8 cellular contexts compared by ENCODE assay signal in the genomic region with DNA sequence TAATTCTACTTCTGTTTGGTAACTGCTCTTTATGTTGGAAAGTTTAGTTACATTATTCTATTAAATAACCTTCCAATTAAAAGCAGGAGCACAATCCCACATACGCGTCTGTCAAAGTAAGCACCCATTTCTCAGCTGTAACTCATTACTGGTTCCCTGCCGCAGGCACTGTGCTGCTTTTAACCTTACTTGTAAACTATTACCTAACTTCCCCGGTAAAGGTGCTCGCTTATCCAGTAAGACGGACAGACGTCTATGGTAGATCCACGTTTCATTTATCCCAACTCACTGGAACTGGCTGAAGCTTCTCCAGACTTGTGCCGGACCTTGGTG. TPM values are rescaled to one million over a fixed set of nuclear protein-coding genes. Genes with fewer than 3 reads are reported as not detected.
DNase-seq lines count a peak whose midpoint lies in the region; ATAC-seq and TF ChIP-seq lines count a peak whose summit lies in the region.

No MANE protein-coding gene starts in this region.

- H3K36me3 ChIP-seq in CD8-positive, alpha-beta memory T cell (ENCODE audit: insufficient read depth, low read length): no peaks in the 10 kb centered on the region
- no peaks in the 10 kb centered on the region for H3K36me3 ChIP-seq in KMS-11 (ENCODE audit: insufficient read depth)

- H3K27me3 Mint-ChIP-seq in CD8-positive, alpha-beta memory T cell: peaks cover 0 to 1% of the 10 kb centered on the region in 2 donors
- H3K27me3 Mint-ChIP-seq in nephron (ENCODE audit: low read depth): peaks cover 29% of the 10 kb centered on the region

- no peaks in the 10 kb centered on the region for H3K9me3 Mint-ChIP-seq in CD8-positive, alpha-beta memory T cell
- peaks cover 5% of the 10 kb centered on the region for H3K9me3 Mint-ChIP-seq in nephron

- peak overlapping the region; percentile 16; the same call in 1 of the 2 replicates for H3K9ac ChIP-seq in KMS-11

- intact Hi-C loops in dorsolateral prefrontal cortex (cut with DNase I): loop anchor here in 1 of 2 donors (5.0 kb wide), 2 partner anchors 37 to 43 kb away; partner anchors contain the start of gene ENPP5

- POLR2A ChIA-PET in CD8-positive, alpha-beta memory T cell (lab: Charles Lee): interaction anchor here (1.0 to 2.0 kb wide), 7 partner anchors 10 to 198 kb away, joined by 3 to 11 read pairs (median 4); partner anchors contain the start of gene ENPP5

- peak overlapping the region; percentile 81 for H3K27ac ChIP-seq in CD8-positive, alpha-beta memory T cell (ENCODE audit: low read depth, low read length)
- H3K27ac ChIP-seq in KMS-11 (no peak overlapping the region), dorsolateral prefrontal cortex (peak overlapping the region in 50 of 59 donors; percentile 1 to 96 (median 85))

- peak overlapping the region; percentile 67 for H3K4me2 ChIP-seq in KMS-11

- H3K27ac Mint-ChIP-seq in CD8-positive, alpha-beta memory T cell: peak overlapping the region; percentile 88 to 98 (median 96)
- H3K27ac Mint-ChIP-seq in nephron: peak overlapping the region in 1 of 3 experiments; percentile 32

- H3K27me3 ChIP-seq in CD8-positive, alpha-beta memory T cell (ENCODE audit: insufficient read depth, low read length, poor library complexity, severe bottlenecking): no peaks in the 10 kb centered on the region
- H3K27me3 ChIP-seq in KMS-11 (ENCODE audit: insufficient read depth, low read depth): no peaks in the 10 kb centered on the region
- H3K27me3 ChIP-seq in dorsolateral prefrontal cortex: no peaks in the 10 kb centered on the region

- H3K4me1 Mint-ChIP-seq in CD8-positive, alpha-beta memory T cell: peaks cover 43 to 74% (median 71%) of the 10 kb centered on the region in 3 donors
- peaks cover 6% of the 10 kb centered on the region for H3K4me1 Mint-ChIP-seq in nephron

- DNase-seq in CD8-positive, alpha-beta memory T cell: no peak
- DNase-seq in dorsolateral prefrontal cortex (no peak), RPMI8226 (no peak), NCI-H524 treated with DMSO at 0.1 percent for 48 hours (lab: John Stamatoyannopoulos, UW) (no peak)
- DNase-seq in activated effector memory CD4-positive, alpha-beta T cell treated with anti-CD3 and anti-CD28 coated beads, Interleukin-2, amount 50 U/mL, for 16 hours: no peak

- H3K79me2 ChIP-seq in KMS-11 (ENCODE audit: insufficient read depth, low read depth): peaks cover 3% of the 10 kb centered on the region

- no peak for TF ChIP-seq CTCF in KMS-11 (conservative IDR thresholded peaks at IDR 0.05; ENCODE audit: low read depth, low read length)
- TF ChIP-seq CTCF in dorsolateral prefrontal cortex (IDR thresholded peaks at IDR 0.05 in 54 of 56, conservative IDR thresholded peaks at IDR 0.05 in 2 of 56; ENCODE audit: low read depth in 1 of 56, partially characterized antibody in 56 of 56): no peak
- TF ChIP-seq CTCF in nephron (IDR thresholded peaks at IDR 0.05; ENCODE audit: unreplicated experiment in 3 of 3): no peak

- ATAC-seq in GM21423 (IDR thresholded peaks at IDR 0.05; ENCODE audit: unreplicated experiment): peak; percentile 7

- peak overlapping the region; percentile 96 to 100 (median 98) for H3K4me3 Mint-ChIP-seq in CD8-positive, alpha-beta memory T cell
- H3K4me3 Mint-ChIP-seq in nephron: peak overlapping the region; percentile 86 to 94 (median 91)

- CTCF ChIA-PET in CD8-positive, alpha-beta memory T cell (lab: Charles Lee): interaction anchor here (1.0 to 3.1 kb wide), 9 partner anchors 10 to 1654 kb away, joined by 3 to 14 read pairs (median 4); no protein-coding TSS in a partner anchor

- peaks cover 0 to 12% (median 0%) of the 10 kb centered on the region in 3 donors for H3K36me3 Mint-ChIP-seq in CD8-positive, alpha-beta memory T cell
- no peaks in the 10 kb centered on the region for H3K36me3 Mint-ChIP-seq in nephron (ENCODE audit: low read depth)

- H4K20me1 ChIP-seq in KMS-11 (ENCODE audit: insufficient read depth): no peaks in the 10 kb centered on the region

- H3K9me3 ChIP-seq in CD8-positive, alpha-beta memory T cell (ENCODE audit: low read length): no peaks in the 10 kb centered on the region

- peaks cover 23% of the 10 kb centered on the region for H3K4me1 ChIP-seq in CD8-positive, alpha-beta memory T cell (ENCODE audit: insufficient read depth, low read length)
- H3K4me1 ChIP-seq in KMS-11 (ENCODE audit: low read depth, poor library complexity, severe bottlenecking): peaks cover 15% of the 10 kb centered on the region

- H2AFZ ChIP-seq in KMS-11 (ENCODE audit: low read depth): peak overlapping the region; percentile 99

- H3K4me3 ChIP-seq in CD8-positive, alpha-beta memory T cell (ENCODE audit: low read length): peak overlapping the region; percentile 82
- H3K4me3 ChIP-seq in KMS-11 (IDR thresholded peaks at IDR 0.05; ENCODE audit: insufficient read depth, low read depth, low read length): no peak overlapping the region
- peak overlapping the region; percentile 47 to 96 (median 84) for H3K4me3 ChIP-seq in dorsolateral prefrontal cortex

RNA-seq across cellular contexts. Expression of gene ENPP4, which starts 0.5 kb away (rescaled TPM):
- 10 to 100 TPM; 13.0 to 13.2 TPM for total RNA-seq in CD8-positive, alpha-beta memory T cell
- polyA plus RNA-seq in CD8-positive, alpha-beta memory T cell: 11.1 TPM
- 10 to 100 TPM; 20.6 to 69.1 (median 33.4) TPM for total RNA-seq in dorsolateral prefrontal cortex

RNA-seq across cellular contexts. Expression of gene ENPP5, which starts 41.5 kb away (rescaled TPM):
- total RNA-seq in CD8-positive, alpha-beta memory T cell: under 1 TPM; 0.42 to 0.48 TPM
- polyA plus RNA-seq in CD8-positive, alpha-beta memory T cell: 9.4 TPM
- 10 to 100 TPM; 13.8 to 56.1 (median 36.0) TPM for total RNA-seq in dorsolateral prefrontal cortex

Comparison
In these comparisons a context has a peak if more than half of its experiments do, and no peak if none do; other contexts are left out.
1. RNA of gene ENPP5, which starts 41.5 kb away (total RNA-seq): 13.8 to 56.1 TPM in dorsolateral prefrontal cortex; 0.42 to 0.48 TPM in CD8-positive, alpha-beta memory T cell; every median in the first group is over 4 times any median in the second.